ENCODE assay signal across 25 cellular contexts in the genomic region with DNA sequence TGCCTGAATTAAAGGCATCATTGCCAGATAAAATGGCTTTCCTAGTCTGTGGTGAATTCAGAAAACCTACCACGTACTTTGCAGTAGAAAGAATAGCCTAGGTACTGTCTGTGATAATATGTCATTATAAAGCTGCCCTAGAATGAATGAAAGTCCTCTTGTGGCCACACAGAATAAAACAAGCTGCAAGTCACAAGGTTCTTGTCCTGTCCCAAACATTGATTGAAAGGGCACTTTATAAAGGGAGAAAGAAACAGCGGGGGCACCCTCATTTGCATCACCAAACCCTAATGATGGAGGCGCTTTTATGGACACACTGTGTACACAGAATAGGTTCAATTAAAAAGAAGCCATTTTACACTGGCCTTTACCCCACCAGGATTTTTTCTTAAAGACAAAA.
DNase-seq lines count a peak whose midpoint lies in the region; ATAC-seq and TF ChIP-seq lines count a peak whose summit lies in the region.
"Had no signal": no experiment of that assay in that cellular context is flagged by ENCODE, and none has a peak within 500 bp of the region (broad histone marks: within the 10 kb centered on the region; RNA-seq: fewer than 3 reads in every experiment).

No MANE protein-coding gene starts in this region.

- no peak for TF ChIP-seq CTCF in GM23338 (conservative IDR thresholded peaks at IDR 0.05; ENCODE audit: low read depth in 2 of 2)

- peak; percentile 48 for ATAC-seq in GM23338
- ATAC-seq in HG03457 (IDR thresholded peaks at IDR 0.05; ENCODE audit: unreplicated experiment) = no peak
- ATAC-seq: activated CD8-positive, alpha-beta T cell treated with anti-CD3 and anti-CD28 coated beads for 36 hours; right lobe of liver; upper lobe of right lung had no signal

- H3K4me1 ChIP-seq in GM23338 (ENCODE audit: insufficient read depth) = peaks cover 20% of the 10 kb centered on the region
- H3K4me1 ChIP-seq: colonic mucosa, right lobe of liver, suprapubic skin, upper lobe of right lung had no signal

- H3K9me2 ChIP-seq in GM23338 (ENCODE audit: insufficient read depth) = no peaks in the 10 kb centered on the region

- H3K9me3 Mint-ChIP-seq in GM23338 = no peaks in the 10 kb centered on the region
- H3K9me3 Mint-ChIP-seq: activated CD8-positive, alpha-beta T cell treated with anti-CD3 and anti-CD28 coated beads for 36 hours; activated naive CD4-positive, alpha-beta T cell treated with anti-CD3 and anti-CD28 coated beads, Interleukin-2, amount 50 U/mL, for 24 hours; activated T-helper 2 cell treated with anti-CD3 and anti-CD28 coated beads, Interferon-gamma antibody, Interleukin-2, Interleukin-4, amounts not matched to agents 10 μg/mL and 5 μg/mL and 100 μg/mL, durations not matched to agents 14 hours and 24 hours and 36 hours; CD14-positive monocyte had no signal

- H3K4me1 Mint-ChIP-seq in GM23338 = peaks cover 23% of the 10 kb centered on the region
- H3K4me1 Mint-ChIP-seq: activated naive CD4-positive, alpha-beta T cell treated with anti-CD3 and anti-CD28 coated beads, Interleukin-2, amount 50 U/mL, for 24 hours; CD14-positive monocyte had no signal

- no peak overlapping the region for H3K4me3 ChIP-seq in GM23338
- H3K4me3 ChIP-seq: colonic mucosa, GM23248, right lobe of liver, suprapubic skin, upper lobe of right lung had no signal

- H3F3A ChIP-seq in GM23338 (replicated peaks; ENCODE audit: low read depth) = no peaks in the 10 kb centered on the region

- H3K27ac ChIP-seq in GM23338 (ENCODE audit: low read depth) = no peak overlapping the region
- H3K27ac ChIP-seq: colonic mucosa, GM23248, right lobe of liver, suprapubic skin, upper lobe of right lung had no signal

- H3K27me3 ChIP-seq in GM23338 (ENCODE audit: insufficient read depth) = no peaks in the 10 kb centered on the region
- H3K27me3 ChIP-seq: right lobe of liver, suprapubic skin, upper lobe of right lung had no signal

- DNase-seq in GM23338 (ENCODE audit: low spot score) (peak; percentile 16), Kasumi-1 (lab: John Stamatoyannopoulos, UW) (peak; percentile 1 to 25), SW480 (ENCODE audit: low spot score) (peak; percentile 5), medulla oblongata (ENCODE audit: extremely low spot score) (peak; percentile 2), NCI-H82 (lab: John Stamatoyannopoulos, UW) (no peak), NCI-H2171 (lab: John Stamatoyannopoulos, UW) (no peak)
- DNase-seq: activated CD8-positive, alpha-beta T cell treated with anti-CD3 and anti-CD28 coated beads for 36 hours; Calu3; colonic mucosa; effector memory CD4-positive, alpha-beta T cell; EL; foreskin fibroblast; GM23248; NCI-H1417; NCI-H510A; right lobe of liver; RPMI8226; stimulated activated naive CD4-positive, alpha-beta T cell; upper lobe of right lung had no signal

- no peak overlapping the region for H3K4me3 Mint-ChIP-seq in GM23338
- H3K4me3 Mint-ChIP-seq: activated CD8-positive, alpha-beta T cell treated with anti-CD3 and anti-CD28 coated beads for 36 hours; activated naive CD4-positive, alpha-beta T cell treated with anti-CD3 and anti-CD28 coated beads, Interleukin-2, amount 50 U/mL, for 24 hours; CD14-positive monocyte; neural crest cell had no signal

- no peaks in the 10 kb centered on the region for H4K20me1 ChIP-seq in GM23338 (replicated peaks; ENCODE audit: insufficient read depth)

- H2AFZ ChIP-seq in GM23338 = no peak overlapping the region
- H2AFZ ChIP-seq: GM23248 had no signal

- no peaks in the 10 kb centered on the region for H3K36me3 Mint-ChIP-seq in GM23338 (ENCODE audit: low read depth)
- H3K36me3 Mint-ChIP-seq: activated naive CD4-positive, alpha-beta T cell treated with anti-CD3 and anti-CD28 coated beads, Interleukin-2, amount 50 U/mL, for 24 hours; CD14-positive monocyte had no signal

- no peaks in the 10 kb centered on the region for H3K36me3 ChIP-seq in GM23338 (ENCODE audit: insufficient read depth)
- H3K36me3 ChIP-seq: colonic mucosa, right lobe of liver, suprapubic skin, upper lobe of right lung had no signal

- H3K79me2 ChIP-seq in GM23338 (replicated peaks; ENCODE audit: insufficient read depth) = no peaks in the 10 kb centered on the region

- no peak overlapping the region for H3K4me2 ChIP-seq in GM23338

- no peak overlapping the region for H3K27ac Mint-ChIP-seq in GM23338
- H3K27ac Mint-ChIP-seq: activated CD8-positive, alpha-beta T cell treated with anti-CD3 and anti-CD28 coated beads for 36 hours; activated naive CD4-positive, alpha-beta T cell treated with anti-CD3 and anti-CD28 coated beads, Interleukin-2, amount 50 U/mL, for 24 hours; activated T-helper 2 cell treated with anti-CD3 and anti-CD28 coated beads, Interferon-gamma antibody, Interleukin-2, Interleukin-4, amounts not matched to agents 10 μg/mL and 5 μg/mL and 100 μg/mL, durations not matched to agents 14 hours and 24 hours and 36 hours; CD14-positive monocyte had no signal

- peaks cover 2% of the 10 kb centered on the region for H3K27me3 Mint-ChIP-seq in GM23338 (ENCODE audit: insufficient read depth, low read depth, poor library complexity)
- H3K27me3 Mint-ChIP-seq: activated CD8-positive, alpha-beta T cell treated with anti-CD3 and anti-CD28 coated beads for 36 hours; activated naive CD4-positive, alpha-beta T cell treated with anti-CD3 and anti-CD28 coated beads, Interleukin-2, amount 50 U/mL, for 24 hours had no signal

TF ChIP-seq in GM23338, 12 proteins besides CTCF, POLR2A, EP300 and RAD21:
- TF ChIP-seq CREB1 (CRISPR knock-in tag; IDR thresholded peaks at IDR 0.05; ENCODE audit: low read depth) (no peak), JUNB (IDR thresholded peaks at IDR 0.05; ENCODE audit: unreplicated experiment) (no peak), STAT1 (IDR thresholded peaks at IDR 0.05; ENCODE audit: unreplicated experiment) (no peak), EZH2 (IDR thresholded peaks at IDR 0.05; ENCODE audit: low read depth, unreplicated experiment) (no peak)
- TF ChIP-seq, protein P1, sequence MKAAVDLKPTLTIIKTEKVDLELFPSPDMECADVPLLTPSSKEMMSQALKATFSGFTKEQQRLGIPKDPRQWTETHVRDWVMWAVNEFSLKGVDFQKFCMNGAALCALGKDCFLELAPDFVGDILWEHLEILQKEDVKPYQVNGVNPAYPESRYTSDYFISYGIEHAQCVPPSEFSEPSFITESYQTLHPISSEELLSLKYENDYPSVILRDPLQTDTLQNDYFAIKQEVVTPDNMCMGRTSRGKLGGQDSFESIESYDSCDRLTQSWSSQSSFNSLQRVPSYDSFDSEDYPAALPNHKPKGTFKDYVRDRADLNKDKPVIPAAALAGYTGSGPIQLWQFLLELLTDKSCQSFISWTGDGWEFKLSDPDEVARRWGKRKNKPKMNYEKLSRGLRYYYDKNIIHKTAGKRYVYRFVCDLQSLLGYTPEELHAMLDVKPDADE (IDR thresholded peaks at IDR 0.05) = no peak

Comparison
In these comparisons a context has a peak if more than half of its experiments do, and no peak if none do; other contexts are left out.
1. DNase-seq: peak in GM23338 (single experiment), Kasumi-1 (2 of 2), SW480 (single experiment) and medulla oblongata (single experiment); none in NCI-H82 (single experiment) and NCI-H2171 (single experiment).